ENCODE assay signal across 29 cellular contexts in genomic region chr4:166827653-166828052, GRCh38.
"Had no signal": no experiment of that assay in that cellular context is flagged by ENCODE, and none has a peak within 500 bp of the region (broad histone marks: within the 10 kb centered on the region; RNA-seq: fewer than 3 reads in every experiment).

No MANE protein-coding gene starts in this region.

- H3K27me3 ChIP-seq: adrenal gland, body of pancreas, cardiac muscle cell, colonic mucosa, esophagus squamous epithelium, gastroesophageal sphincter, heart right ventricle had no signal

- ATAC-seq: activated CD4-positive, alpha-beta T cell treated with anti-CD3 and anti-CD28 coated beads for 36 hours; activated CD8-positive, alpha-beta memory T cell treated with anti-CD3 and anti-CD28 coated beads, Interleukin-2, amount 10 ng/mL, durations not matched to agents 7 days and 5 days; activated CD8-positive, alpha-beta T cell treated with anti-CD3 and anti-CD28 coated beads, Interleukin-2, amount 10 ng/mL, durations not matched to agents 7 days and 5 days; activated naive CD8-positive, alpha-beta T cell treated with anti-CD3 and anti-CD28 coated beads, Interleukin-2, amount 50 U/mL, for 24 hours; gastroesophageal sphincter; heart right ventricle had no signal

- H3K27ac ChIP-seq: adrenal gland, body of pancreas, cardiac muscle cell, colonic mucosa, epithelial cell of prostate, esophagus squamous epithelium, gastroesophageal sphincter, heart right ventricle had no signal

- H3K4me3 ChIP-seq: adrenal gland, body of pancreas, cardiac muscle cell, colonic mucosa, esophagus squamous epithelium, gastroesophageal sphincter, heart right ventricle had no signal

- DNase-seq: activated CD4-positive, alpha-beta memory T cell treated with anti-CD3 and anti-CD28 coated beads for 36 hours; activated CD4-positive, alpha-beta T cell treated with anti-CD3 and anti-CD28 coated beads for 36 hours; activated CD4-positive, alpha-beta T cell treated with anti-CD3 and anti-CD28 coated beads, Interleukin-2, amount 10 ng/mL, durations not matched to agents 24 days and 14 days; activated CD4-positive, CD25-positive, alpha-beta regulatory T cell; activated CD4-positive, CD25-positive, alpha-beta regulatory T cell treated with anti-CD3 and anti-CD28 coated beads, Interleukin-2, amount 50 U/mL, for 72 hours; activated CD8-positive, alpha-beta memory T cell treated with anti-CD3 and anti-CD28 coated beads, Interleukin-2, amount 10 ng/mL, durations not matched to agents 7 days and 5 days; activated CD8-positive, alpha-beta memory T cell treated with anti-CD3 and anti-CD28 coated beads, Interleukin-2, amount 50 U/mL, for 4 hours; activated CD8-positive, alpha-beta T cell treated with anti-CD3 and anti-CD28 coated beads, Interleukin-2, amount 10 ng/mL, durations not matched to agents 7 days and 5 days; activated effector memory CD4-positive, alpha-beta T cell treated with anti-CD3 and anti-CD28 coated beads, Interleukin-2, amount 50 U/mL, for 16 hours; activated naive CD4-positive, alpha-beta T cell treated with anti-CD3 and anti-CD28 coated beads for 36 hours; activated naive CD8-positive, alpha-beta T cell treated with anti-CD3 and anti-CD28 coated beads for 36 hours; activated naive CD8-positive, alpha-beta T cell treated with anti-CD3 and anti-CD28 coated beads, Interleukin-2, amount 50 U/mL, for 24 hours; activated T-cell treated with anti-CD3 and anti-CD28 coated beads, Interleukin-2, amount 50 U/mL, for 1 hour; activated T-cell treated with anti-CD3 and anti-CD28 coated beads, Interleukin-2, amount 50 U/mL, for 48 hours; adrenal gland; amygdala; aorta; central memory CD4-positive, alpha-beta T cell; cerebellar nuclear complex; effector CD8-positive, alpha-beta T cell; esophagus squamous epithelium; foreskin melanocyte; heart right ventricle; T-helper 2 cell had no signal

- H3K36me3 ChIP-seq: adrenal gland, cardiac muscle cell, colonic mucosa, esophagus squamous epithelium, gastroesophageal sphincter, heart right ventricle had no signal

- H3K9me3 ChIP-seq: adrenal gland, body of pancreas, colonic mucosa, esophagus squamous epithelium, gastroesophageal sphincter had no signal

- H3K4me1 ChIP-seq: adrenal gland, colonic mucosa, esophagus squamous epithelium, gastroesophageal sphincter, heart right ventricle had no signal
